In genomic region chr10:73998623-73999622, GRCh38 we compare ENCODE assay signal across 1 cellular context.
TF ChIP-seq lines count a peak whose summit lies in the region.

No MANE protein-coding gene starts in this region.

TF ChIP-seq in HepG2, 621 proteins besides CTCF, POLR2A, EP300 and RAD21 (continued from another document):
- TF ChIP-seq ZNF235 (CRISPR knock-in tag; IDR thresholded peaks at IDR 0.05; ENCODE audit: borderline replicate concordance) = 0 out of 2 replicates have a peak, but pooled peaks have one; percentile 42
- peak; percentile 27; the same call in 1 of the 2 replicates for TF ChIP-seq ZNF292 (CRISPR knock-in tag; IDR thresholded peaks at IDR 0.05; ENCODE audit: borderline replicate concordance, low read depth)
- TF ChIP-seq SMAD1 (CRISPR knock-in tag; IDR thresholded peaks at IDR 0.05; ENCODE audit: borderline replicate concordance, low read depth) = 0 out of 2 replicates have a peak, but pooled peaks have one; percentile 2
- TF ChIP-seq POGK (CRISPR knock-in tag; conservative IDR thresholded peaks at IDR 0.05) = 0 out of 2 replicates have a peak, but pooled peaks have one; percentile 16
- no peak for TF ChIP-seq SETDB1 (CRISPR knock-in tag; IDR thresholded peaks at IDR 0.05; ENCODE audit: borderline replicate concordance)
- TF ChIP-seq MAFF (IDR thresholded peaks at IDR 0.05; ENCODE audit: low read depth, low read length) = no peak
- no peak for TF ChIP-seq HNRNPL (IDR thresholded peaks at IDR 0.05; ENCODE audit: low read depth, low read length)
- TF ChIP-seq HDAC2 (CRISPR knock-in tag; IDR thresholded peaks at IDR 0.05) = no peak
- no peak for TF ChIP-seq ZMYM2 (CRISPR knock-in tag; IDR thresholded peaks at IDR 0.05)
- TF ChIP-seq ARNTL (CRISPR knock-in tag; IDR thresholded peaks at IDR 0.05) = no peak
- TF ChIP-seq MBD4 (IDR thresholded peaks at IDR 0.05; ENCODE audit: borderline replicate concordance, low read length) = no peak
- TF ChIP-seq GATA4 (IDR thresholded peaks at IDR 0.05; ENCODE audit: borderline replicate concordance, low read depth) = no peak
- TF ChIP-seq KDM2A (CRISPR knock-in tag; IDR thresholded peaks at IDR 0.05; ENCODE audit: borderline replicate concordance, low read depth) = peak; percentile 52; the same call in 1 of the 2 replicates
- no peak for TF ChIP-seq ZNF816 (CRISPR knock-in tag; IDR thresholded peaks at IDR 0.05; ENCODE audit: borderline replicate concordance)
- no peak for TF ChIP-seq TOPORS (CRISPR knock-in tag; IDR thresholded peaks at IDR 0.05)
- no peak for TF ChIP-seq MLXIP (CRISPR knock-in tag; IDR thresholded peaks at IDR 0.05; ENCODE audit: borderline replicate concordance)
- TF ChIP-seq NCOA2 (CRISPR knock-in tag; IDR thresholded peaks at IDR 0.05) = no peak
- TF ChIP-seq ZNF383 (CRISPR knock-in tag; IDR thresholded peaks at IDR 0.05; ENCODE audit: borderline replicate concordance) = no peak
- no peak for TF ChIP-seq UBTF (CRISPR knock-in tag; IDR thresholded peaks at IDR 0.05)
- TF ChIP-seq, protein P1, sequence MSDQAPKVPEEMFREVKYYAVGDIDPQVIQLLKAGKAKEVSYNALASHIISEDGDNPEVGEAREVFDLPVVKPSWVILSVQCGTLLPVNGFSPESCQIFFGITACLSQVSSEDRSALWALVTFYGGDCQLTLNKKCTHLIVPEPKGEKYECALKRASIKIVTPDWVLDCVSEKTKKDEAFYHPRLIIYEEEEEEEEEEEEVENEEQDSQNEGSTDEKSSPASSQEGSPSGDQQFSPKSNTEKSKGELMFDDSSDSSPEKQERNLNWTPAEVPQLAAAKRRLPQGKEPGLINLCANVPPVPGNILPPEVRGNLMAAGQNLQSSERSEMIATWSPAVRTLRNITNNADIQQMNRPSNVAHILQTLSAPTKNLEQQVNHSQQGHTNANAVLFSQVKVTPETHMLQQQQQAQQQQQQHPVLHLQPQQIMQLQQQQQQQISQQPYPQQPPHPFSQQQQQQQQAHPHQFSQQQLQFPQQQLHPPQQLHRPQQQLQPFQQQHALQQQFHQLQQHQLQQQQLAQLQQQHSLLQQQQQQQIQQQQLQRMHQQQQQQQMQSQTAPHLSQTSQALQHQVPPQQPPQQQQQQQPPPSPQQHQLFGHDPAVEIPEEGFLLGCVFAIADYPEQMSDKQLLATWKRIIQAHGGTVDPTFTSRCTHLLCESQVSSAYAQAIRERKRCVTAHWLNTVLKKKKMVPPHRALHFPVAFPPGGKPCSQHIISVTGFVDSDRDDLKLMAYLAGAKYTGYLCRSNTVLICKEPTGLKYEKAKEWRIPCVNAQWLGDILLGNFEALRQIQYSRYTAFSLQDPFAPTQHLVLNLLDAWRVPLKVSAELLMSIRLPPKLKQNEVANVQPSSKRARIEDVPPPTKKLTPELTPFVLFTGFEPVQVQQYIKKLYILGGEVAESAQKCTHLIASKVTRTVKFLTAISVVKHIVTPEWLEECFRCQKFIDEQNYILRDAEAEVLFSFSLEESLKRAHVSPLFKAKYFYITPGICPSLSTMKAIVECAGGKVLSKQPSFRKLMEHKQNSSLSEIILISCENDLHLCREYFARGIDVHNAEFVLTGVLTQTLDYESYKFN (CRISPR knock-in tag; conservative IDR thresholded peaks at IDR 0.05) = no peak; the same call in 1 of the 2 replicates
- TF ChIP-seq ZBTB7A (CRISPR knock-in tag; IDR thresholded peaks at IDR 0.05) = no peak
- TF ChIP-seq RBM22 (optimal IDR thresholded peaks at IDR 0.05; ENCODE audit: low read length) = no peak
- TF ChIP-seq ARHGAP35 (CRISPR knock-in tag; IDR thresholded peaks at IDR 0.05; ENCODE audit: borderline replicate concordance) = no peak
- TF ChIP-seq ZMYM4 (CRISPR knock-in tag; IDR thresholded peaks at IDR 0.05) = no peak
- no peak for TF ChIP-seq NR2C2 (CRISPR knock-in tag; IDR thresholded peaks at IDR 0.05; ENCODE audit: borderline replicate concordance)
- TF ChIP-seq ZNF570 (CRISPR knock-in tag; IDR thresholded peaks at IDR 0.05; ENCODE audit: borderline replicate concordance) = no peak
- no peak for TF ChIP-seq PCBP1 (IDR thresholded peaks at IDR 0.05; ENCODE audit: borderline replicate concordance, low read depth, low read length)
- TF ChIP-seq, protein P2, sequence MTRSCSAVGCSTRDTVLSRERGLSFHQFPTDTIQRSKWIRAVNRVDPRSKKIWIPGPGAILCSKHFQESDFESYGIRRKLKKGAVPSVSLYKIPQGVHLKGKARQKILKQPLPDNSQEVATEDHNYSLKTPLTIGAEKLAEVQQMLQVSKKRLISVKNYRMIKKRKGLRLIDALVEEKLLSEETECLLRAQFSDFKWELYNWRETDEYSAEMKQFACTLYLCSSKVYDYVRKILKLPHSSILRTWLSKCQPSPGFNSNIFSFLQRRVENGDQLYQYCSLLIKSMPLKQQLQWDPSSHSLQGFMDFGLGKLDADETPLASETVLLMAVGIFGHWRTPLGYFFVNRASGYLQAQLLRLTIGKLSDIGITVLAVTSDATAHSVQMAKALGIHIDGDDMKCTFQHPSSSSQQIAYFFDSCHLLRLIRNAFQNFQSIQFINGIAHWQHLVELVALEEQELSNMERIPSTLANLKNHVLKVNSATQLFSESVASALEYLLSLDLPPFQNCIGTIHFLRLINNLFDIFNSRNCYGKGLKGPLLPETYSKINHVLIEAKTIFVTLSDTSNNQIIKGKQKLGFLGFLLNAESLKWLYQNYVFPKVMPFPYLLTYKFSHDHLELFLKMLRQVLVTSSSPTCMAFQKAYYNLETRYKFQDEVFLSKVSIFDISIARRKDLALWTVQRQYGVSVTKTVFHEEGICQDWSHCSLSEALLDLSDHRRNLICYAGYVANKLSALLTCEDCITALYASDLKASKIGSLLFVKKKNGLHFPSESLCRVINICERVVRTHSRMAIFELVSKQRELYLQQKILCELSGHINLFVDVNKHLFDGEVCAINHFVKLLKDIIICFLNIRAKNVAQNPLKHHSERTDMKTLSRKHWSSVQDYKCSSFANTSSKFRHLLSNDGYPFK (CRISPR knock-in tag; IDR thresholded peaks at IDR 0.05; ENCODE audit: borderline replicate concordance) = no peak
- TF ChIP-seq CHD4 (IDR thresholded peaks at IDR 0.05; ENCODE audit: borderline replicate concordance, low read length) = 0 out of 2 replicates have a peak, but pooled peaks have one; percentile 10
- no peak for TF ChIP-seq GZF1 (CRISPR knock-in tag; IDR thresholded peaks at IDR 0.05)
- no peak for TF ChIP-seq TBL1XR1 (IDR thresholded peaks at IDR 0.05; ENCODE audit: borderline replicate concordance, low read length, partially characterized antibody)
- TF ChIP-seq PHF5A (CRISPR knock-in tag; IDR thresholded peaks at IDR 0.05; ENCODE audit: low read depth, unreplicated experiment) = no peak
- no peak for TF ChIP-seq KLF13 (CRISPR knock-in tag; IDR thresholded peaks at IDR 0.05)
- no peak for TF ChIP-seq ZNF253 (CRISPR knock-in tag; IDR thresholded peaks at IDR 0.05; ENCODE audit: borderline replicate concordance)
- no peak for TF ChIP-seq GABPA (IDR thresholded peaks at IDR 0.05; ENCODE audit: low read depth, low read length)
- no peak for TF ChIP-seq GABPA (CRISPR knock-in tag; IDR thresholded peaks at IDR 0.05; ENCODE audit: low read depth)
- no peak for TF ChIP-seq ZNF264 (CRISPR knock-in tag; IDR thresholded peaks at IDR 0.05)
- no peak for TF ChIP-seq STAG1 (CRISPR knock-in tag; IDR thresholded peaks at IDR 0.05)
- TF ChIP-seq, protein P3, sequence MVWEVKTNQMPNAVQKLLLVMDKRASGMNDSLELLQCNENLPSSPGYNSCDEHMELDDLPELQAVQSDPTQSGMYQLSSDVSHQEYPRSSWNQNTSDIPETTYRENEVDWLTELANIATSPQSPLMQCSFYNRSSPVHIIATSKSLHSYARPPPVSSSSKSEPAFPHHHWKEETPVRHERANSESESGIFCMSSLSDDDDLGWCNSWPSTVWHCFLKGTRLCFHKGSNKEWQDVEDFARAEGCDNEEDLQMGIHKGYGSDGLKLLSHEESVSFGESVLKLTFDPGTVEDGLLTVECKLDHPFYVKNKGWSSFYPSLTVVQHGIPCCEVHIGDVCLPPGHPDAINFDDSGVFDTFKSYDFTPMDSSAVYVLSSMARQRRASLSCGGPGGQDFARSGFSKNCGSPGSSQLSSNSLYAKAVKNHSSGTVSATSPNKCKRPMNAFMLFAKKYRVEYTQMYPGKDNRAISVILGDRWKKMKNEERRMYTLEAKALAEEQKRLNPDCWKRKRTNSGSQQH (CRISPR knock-in tag; IDR thresholded peaks at IDR 0.05; ENCODE audit: low read depth) = no peak
- TF ChIP-seq, protein P4, sequence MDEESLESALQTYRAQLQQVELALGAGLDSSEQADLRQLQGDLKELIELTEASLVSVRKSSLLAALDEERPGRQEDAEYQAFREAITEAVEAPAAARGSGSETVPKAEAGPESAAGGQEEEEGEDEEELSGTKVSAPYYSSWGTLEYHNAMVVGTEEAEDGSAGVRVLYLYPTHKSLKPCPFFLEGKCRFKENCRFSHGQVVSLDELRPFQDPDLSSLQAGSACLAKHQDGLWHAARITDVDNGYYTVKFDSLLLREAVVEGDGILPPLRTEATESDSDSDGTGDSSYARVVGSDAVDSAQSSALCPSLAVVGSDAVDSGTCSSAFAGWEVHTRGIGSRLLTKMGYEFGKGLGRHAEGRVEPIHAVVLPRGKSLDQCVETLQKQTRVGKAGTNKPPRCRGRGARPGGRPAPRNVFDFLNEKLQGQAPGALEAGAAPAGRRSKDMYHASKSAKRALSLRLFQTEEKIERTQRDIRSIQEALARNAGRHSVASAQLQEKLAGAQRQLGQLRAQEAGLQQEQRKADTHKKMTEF (CRISPR knock-in tag; IDR thresholded peaks at IDR 0.05) = no peak
- TF ChIP-seq ZNF18 (CRISPR knock-in tag; IDR thresholded peaks at IDR 0.05; ENCODE audit: insufficient replicate concordance) = no peak
- TF ChIP-seq ZNF317 (CRISPR knock-in tag; IDR thresholded peaks at IDR 0.05) = no peak
- TF ChIP-seq SIN3A (IDR thresholded peaks at IDR 0.05; ENCODE audit: borderline replicate concordance, low read depth, low read length) = peak; percentile 24; the same call in 1 of the 2 replicates
- no peak for TF ChIP-seq ZNF10 (CRISPR knock-in tag; IDR thresholded peaks at IDR 0.05; ENCODE audit: borderline replicate concordance, low read depth)
- TF ChIP-seq ZNF562 (CRISPR knock-in tag; IDR thresholded peaks at IDR 0.05; ENCODE audit: borderline replicate concordance) = no peak
- no peak for TF ChIP-seq ZNF891 (CRISPR knock-in tag; IDR thresholded peaks at IDR 0.05)
- TF ChIP-seq ZNF446 (CRISPR knock-in tag; IDR thresholded peaks at IDR 0.05) = no peak
